25 cellular contexts compared by ENCODE assay signal in genomic region chr6:148134566-148134965, GRCh38.
"Had no signal": no experiment of that assay in that cellular context is flagged by ENCODE, and none has a peak within 500 bp of the region (broad histone marks: within the 10 kb centered on the region; RNA-seq: fewer than 3 reads in every experiment).

No MANE protein-coding gene starts in this region.

- DNase-seq: activated CD4-positive, alpha-beta T cell treated with anti-CD3 and anti-CD28 coated beads, Interleukin-2, amount 10 ng/mL, durations not matched to agents 7 days and 5 days; activated CD4-positive, CD25-positive, alpha-beta regulatory T cell treated with anti-CD3 and anti-CD28 coated beads, Interleukin-2, amount 50 U/mL, for 72 hours; activated CD8-positive, alpha-beta T cell treated with anti-CD3 and anti-CD28 coated beads for 36 hours; activated naive CD8-positive, alpha-beta T cell treated with anti-CD3 and anti-CD28 coated beads, Interleukin-2, amount 50 U/mL, for 24 hours; activated T-cell treated with anti-CD3 and anti-CD28 coated beads, Interleukin-2, amount 50 U/mL, for 4 hours; amygdala; central memory CD4-positive, alpha-beta T cell; endodermal cell; foreskin melanocyte; heart right ventricle; kidney glomerular epithelial cell; left lung; mesendoderm; mucosa of descending colon; stimulated activated CD4-positive, alpha-beta T cell treated with anti-CD3 and anti-CD28 coated beads, Interleukin-15, amount 100 ng/mL, for 24 hours; stimulated activated CD4-positive, alpha-beta T cell treated with anti-CD3 and anti-CD28 coated beads, Interleukin-2, amount 100 ng/mL, for 24 hours; stimulated activated naive B cell treated with anti-CD40 and anti-IgM and Interleukin-4, amounts not matched to agents 10 μg/mL and 1 μg/mL and 100 μg/mL, for 72 hours; T1000; tibial artery; upper lobe of right lung had no signal

- H3K9me3 ChIP-seq: mucosa of descending colon, suprapubic skin, tibial artery, upper lobe of right lung had no signal

- H3K4me1 ChIP-seq: esophagus muscularis mucosa, heart right ventricle, left lung, right atrium auricular region, suprapubic skin, tibial artery, upper lobe of right lung had no signal

- ATAC-seq: activated CD8-positive, alpha-beta T cell treated with anti-CD3 and anti-CD28 coated beads for 36 hours; activated naive CD8-positive, alpha-beta T cell treated with anti-CD3 and anti-CD28 coated beads, Interleukin-2, amount 50 U/mL, for 24 hours; activated T-cell treated with anti-CD3 and anti-CD28 coated beads, Interleukin-2, amount 50 U/mL, for 4 hours; heart right ventricle; left lung; mucosa of descending colon; natural killer cell treated with Interleukin-12 subunit alpha and Interleukin-12 subunit beta and Interleukin-15 and Interleukin-18, amount 100 ng/mL, for 72 hours; stimulated activated naive B cell treated with anti-CD40 and anti-IgM and Interleukin-4, amounts not matched to agents 10 μg/mL and 1 μg/mL and 100 μg/mL, for 72 hours; upper lobe of right lung had no signal

- H3K27me3 ChIP-seq: esophagus muscularis mucosa, left lung, right atrium auricular region, suprapubic skin, tibial artery, upper lobe of right lung had no signal

- H3K4me3 ChIP-seq: esophagus muscularis mucosa, heart right ventricle, left lung, lung, mucosa of descending colon, right atrium auricular region, suprapubic skin, tibial artery, upper lobe of right lung had no signal

- H3K27ac ChIP-seq: esophagus muscularis mucosa, heart right ventricle, left lung, right atrium auricular region, suprapubic skin, tibial artery, upper lobe of right lung had no signal

- H3K36me3 ChIP-seq: esophagus muscularis mucosa, heart right ventricle, left lung, right atrium auricular region, suprapubic skin, tibial artery, upper lobe of right lung had no signal
